20 cellular contexts compared by ENCODE assay signal in the genomic region with DNA sequence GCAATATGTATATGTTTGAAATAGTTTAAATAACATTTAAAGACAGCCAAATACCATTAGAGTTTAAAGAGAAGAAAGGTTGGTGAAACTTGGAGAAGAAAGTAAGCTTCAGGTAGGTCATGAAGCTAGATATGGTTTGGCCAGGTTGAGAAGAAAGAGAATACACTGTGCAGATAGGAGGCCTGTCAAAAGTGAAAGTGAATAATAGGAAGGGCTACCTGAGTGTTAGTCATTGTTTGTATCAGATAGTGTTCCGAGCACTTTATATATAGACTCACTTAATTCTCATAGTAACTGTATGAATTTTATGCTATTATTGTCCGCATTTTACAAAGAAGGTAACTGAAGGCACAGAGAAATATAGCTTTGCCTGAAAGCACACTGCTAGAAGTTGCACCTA. TPM values are rescaled to one million over a fixed set of nuclear protein-coding genes. Genes with fewer than 3 reads are reported as not detected.
DNase-seq lines count a peak whose midpoint lies in the region; ATAC-seq and TF ChIP-seq lines count a peak whose summit lies in the region.
"Had no signal": no experiment of that assay in that cellular context is flagged by ENCODE, and none has a peak within 500 bp of the region (broad histone marks: within the 10 kb centered on the region; RNA-seq: fewer than 3 reads in every experiment).

No MANE protein-coding gene starts in this region.

- H3K36me3 ChIP-seq in CD8-positive, alpha-beta T cell (ENCODE audit: insufficient read depth, low read length), result peaks cover 13% of the 10 kb centered on the region
- peaks cover 26% of the 10 kb centered on the region for H3K36me3 ChIP-seq in endodermal cell (ENCODE audit: control insufficient read depth, insufficient read depth, low read length)

- ATAC-seq in CD8-positive, alpha-beta T cell, result no peak
- ATAC-seq in HG02885 (IDR thresholded peaks at IDR 0.05; ENCODE audit: poor library complexity, unreplicated experiment), result peak; percentile 69
- no peak for ATAC-seq in GM21619 (IDR thresholded peaks at IDR 0.05; ENCODE audit: unreplicated experiment)
- ATAC-seq: Panc1, Right ventricle myocardium inferior had no signal

- H3K4me3 ChIP-seq in CD8-positive, alpha-beta T cell (ENCODE audit: low read depth, low read length), result no peak overlapping the region
- no peak overlapping the region for H3K4me3 ChIP-seq in endodermal cell (ENCODE audit: low read length)

- no peak for TF ChIP-seq CTCF in CD8-positive, alpha-beta T cell (IDR thresholded peaks at IDR 0.05)
- TF ChIP-seq CTCF in GM10248 (IDR thresholded peaks at IDR 0.05; ENCODE audit: control extremely low read depth, extremely low read depth, low read depth, missing control alignments) (no peak), endodermal cell (conservative IDR thresholded peaks at IDR 0.05) (no peak), CD14-positive monocyte (IDR thresholded peaks at IDR 0.05) (no peak)

- H3K36me3 Mint-ChIP-seq in CD8-positive, alpha-beta T cell, result peaks cover 60% of the 10 kb centered on the region
- peaks cover 0 to 14% (median 2%) of the 10 kb centered on the region in 3 donors for H3K36me3 Mint-ChIP-seq in immature natural killer cell
- H3K36me3 Mint-ChIP-seq in endodermal cell (ENCODE audit: low read depth), result peaks cover 17% of the 10 kb centered on the region
- peaks cover 46 to 59% of the 10 kb centered on the region in 2 donors for H3K36me3 Mint-ChIP-seq in CD14-positive monocyte

- no peak for DNase-seq in CD8-positive, alpha-beta T cell
- DNase-seq in GM10248 (ENCODE audit: extremely low spot score) (peak; percentile 8), immature natural killer cell (no peak), endodermal cell (no peak), CD14-positive monocyte (ENCODE audit: low spot score) (no peak)
- no peak for DNase-seq in activated T-cell treated with anti-CD3 and anti-CD28 coated beads, Interleukin-2, amount 50 U/mL, for 48 hours
- DNase-seq: Calu3; CD4-positive, CD25-positive, alpha-beta regulatory T cell; Kasumi-1; NCI-H1105; NCI-H1694 treated with DMSO at 0.1 percent for 48 hours; NCI-H2107; NCI-H2227 treated with DMSO at 0.1 percent for 48 hours; NCI-H524 treated with DMSO at 0.1 percent for 48 hours had no signal

- 97 to 100% methylated on average over 1 of the region's 2 CpGs for WGBS in endodermal cell (ENCODE audit: insufficient coverage in 1 of 2, insufficient read length in 1 of 2), 2 experiments

- H3K9me3 ChIP-seq in CD8-positive, alpha-beta T cell (ENCODE audit: low read length), result no peaks in the 10 kb centered on the region
- H3K9me3 ChIP-seq in endodermal cell (ENCODE audit: control insufficient read depth, low read length), result no peaks in the 10 kb centered on the region

- CTCF ChIA-PET in CD8-positive, alpha-beta T cell (lab: Charles Lee), result interaction anchor here (1.0 to 1.4 kb wide), 2 partner anchors 18 to 99 kb away, joined by 3 read pairs; no protein-coding TSS in a partner anchor
- CTCF ChIA-PET in GM10248 (lab: Yijun Ruan, JAX), result interaction anchor here (1.5 kb wide), 1 partner anchor 11 kb away, joined by 3 read pairs; no protein-coding TSS in a partner anchor

- no peak overlapping the region for H3K4me3 Mint-ChIP-seq in CD8-positive, alpha-beta T cell
- H3K4me3 Mint-ChIP-seq in immature natural killer cell (no peak overlapping the region), endodermal cell (no peak overlapping the region), CD14-positive monocyte (no peak overlapping the region)
- H3K4me3 Mint-ChIP-seq: CD4-positive, CD25-positive, alpha-beta regulatory T cell; IgD-negative memory B cell had no signal

- H3K27me3 Mint-ChIP-seq in CD8-positive, alpha-beta T cell (ENCODE audit: low read depth), result no peaks in the 10 kb centered on the region
- H3K27me3 Mint-ChIP-seq in immature natural killer cell (ENCODE audit: low read depth in 3 of 3) (no peaks in the 10 kb centered on the region), endodermal cell (ENCODE audit: insufficient read depth) (no peaks in the 10 kb centered on the region), CD14-positive monocyte (ENCODE audit: low read depth in 3 of 3) (no peaks in the 10 kb centered on the region)
- H3K27me3 Mint-ChIP-seq: CD4-positive, CD25-positive, alpha-beta regulatory T cell; IgD-negative memory B cell had no signal

- intact Hi-C loops in CD8-positive, alpha-beta T cell (cut with DNase I, micrococcal nuclease), result loop anchor here (5.0 kb wide), 1 partner anchor 101 kb away; no protein-coding TSS in a partner anchor
- intact Hi-C loops in CD14-positive monocyte (cut with micrococcal nuclease), result no loop called here

- H3K4me1 Mint-ChIP-seq in CD8-positive, alpha-beta T cell (ENCODE audit: low read depth), result peaks cover 2% of the 10 kb centered on the region
- H3K4me1 Mint-ChIP-seq in immature natural killer cell, result peaks cover 11 to 46% of the 10 kb centered on the region in 2 donors
- H3K4me1 Mint-ChIP-seq in endodermal cell, result no peaks in the 10 kb centered on the region
- H3K4me1 Mint-ChIP-seq in CD14-positive monocyte, result no peaks in the 10 kb centered on the region
- H3K4me1 Mint-ChIP-seq: IgD-negative memory B cell had no signal

- H3K27me3 ChIP-seq in CD8-positive, alpha-beta T cell (ENCODE audit: insufficient read depth, low read length), result no peaks in the 10 kb centered on the region
- no peaks in the 10 kb centered on the region for H3K27me3 ChIP-seq in endodermal cell (ENCODE audit: control insufficient read depth, insufficient read depth, low read length, poor library complexity, severe bottlenecking)

- POLR2A ChIA-PET in CD8-positive, alpha-beta T cell (lab: Charles Lee), result no interaction called here
- POLR2A ChIA-PET in GM10248 (lab: Yijun Ruan, JAX), result no interaction called here

- H3K9ac ChIP-seq in endodermal cell (ENCODE audit: extremely low read depth, low read length, poor library complexity, severe bottlenecking), result no peak overlapping the region

- peak overlapping the region; percentile 25 for H3K27ac Mint-ChIP-seq in CD8-positive, alpha-beta T cell
- H3K27ac Mint-ChIP-seq in immature natural killer cell, result peak overlapping the region in 5 of 6 donors; percentile 25 to 62 (median 59)
- no peak overlapping the region for H3K27ac Mint-ChIP-seq in endodermal cell
- H3K27ac Mint-ChIP-seq in CD14-positive monocyte, result peak overlapping the region in 3 of 7 donors; percentile 22 to 45 (median 39)
- H3K27ac Mint-ChIP-seq: IgD-negative memory B cell had no signal

- no peaks in the 10 kb centered on the region for H3K4me1 ChIP-seq in CD8-positive, alpha-beta T cell (ENCODE audit: insufficient read depth, low read length)
- no peaks in the 10 kb centered on the region for H3K4me1 ChIP-seq in endodermal cell (ENCODE audit: control insufficient read depth, insufficient read depth, low read length)

- no peak overlapping the region for H3K27ac ChIP-seq in CD8-positive, alpha-beta T cell (ENCODE audit: low read depth, low read length)
- no peak overlapping the region for H3K27ac ChIP-seq in endodermal cell (ENCODE audit: low read depth, low read length)
- H3K27ac ChIP-seq: HL-60 had no signal

- H3K9me3 Mint-ChIP-seq in CD8-positive, alpha-beta T cell, result no peaks in the 10 kb centered on the region
- H3K9me3 Mint-ChIP-seq in immature natural killer cell, result no peaks in the 10 kb centered on the region
- H3K9me3 Mint-ChIP-seq in endodermal cell, result no peaks in the 10 kb centered on the region
- H3K9me3 Mint-ChIP-seq in CD14-positive monocyte, result no peaks in the 10 kb centered on the region
- H3K9me3 Mint-ChIP-seq: CD4-positive, CD25-positive, alpha-beta regulatory T cell had no signal

RNA-seq across cellular contexts. Expression of gene USP47, which starts 56.9 kb away (rescaled TPM):
- 100 to 1,000 TPM in 1 of 2 experiments, 10 to 100 TPM in 1; 93.4 to 100 TPM for total RNA-seq in CD8-positive, alpha-beta T cell
- polyA plus RNA-seq in immature natural killer cell, result 10 to 100 TPM; 36.3 to 72.4 (median 43.5) TPM
- 10 to 100 TPM; 26.3 to 26.9 TPM for total RNA-seq in endodermal cell
- 43.5 TPM for polyA plus RNA-seq in endodermal cell (2013, experiment 1 of 2)
- polyA plus RNA-seq in endodermal cell (2013, experiment 2 of 2), result 47.6 TPM
- 10 to 100 TPM in 1 of 2 donors, 1 to 10 TPM in 1; 8.1 to 17.5 TPM for polyA plus RNA-seq in CD14-positive monocyte

Comparison
In these comparisons a context has a peak if more than half of its experiments do, and no peak if none do; other contexts are left out.
1. intact Hi-C loops: an anchor here in CD8-positive, alpha-beta T cell (5.0 kb wide); none called in CD14-positive monocyte.